Comparison of ENCODE assay signal across 8 cellular contexts in genomic region chr5:392431-392988, GRCh38. TPM values are rescaled to one million over a fixed set of nuclear protein-coding genes. Genes with fewer than 3 reads are reported as not detected.
DNase-seq lines count a peak whose midpoint lies in the region; ATAC-seq, FAIRE-seq and TF ChIP-seq lines count a peak whose summit lies in the region.

No MANE protein-coding gene starts in this region.

- WGBS in A549 (ENCODE audit: missing lambda C conversion rate): 66% methylated on average over 29 of the region's 30 CpGs

- H3K4me2 ChIP-seq in A549: peak overlapping the region; percentile 41

- peak; percentile 50 to 54; a peak in 4 of 6 replicates for ATAC-seq in A549
- peak; percentile 70 for ATAC-seq in HG03280 (IDR thresholded peaks at IDR 0.05; ENCODE audit: unreplicated experiment)

- CTCF ChIA-PET in A549 (lab: Yijun Ruan, JAX): interaction anchor here (0.6 to 1.3 kb wide), 4 partner anchors 13 to 458 kb away, joined by 3 to 4 read pairs (median 3); no protein-coding TSS in a partner anchor

- DNase-seq in A549 (ENCODE audit: low read depth in 1 of 2, low spot score in 1 of 2): peak in 1 of 2 experiments; percentile 63
- DNase-seq in GM19238 (ENCODE audit: insufficient read length, low spot score): peak; percentile 78
- peak; percentile 28 for DNase-seq in T-helper 9 cell
- DNase-seq in central memory CD4-positive, alpha-beta T cell: peak; percentile 49
- DNase-seq in stimulated activated CD4-positive, alpha-beta T cell treated with anti-CD3 and anti-CD28 coated beads, Interleukin-2, amount 100 ng/mL, for 24 hours: peak; percentile 85 to 86
- DNase-seq in midbrain (lab: John Stamatoyannopoulos, UW): no peak
- no peak for DNase-seq in hypothalamus (lab: John Stamatoyannopoulos, UW)

- TF ChIP-seq CTCF in A549 (IDR thresholded peaks at IDR 0.05): no peak

- TF ChIP-seq EP300 in A549 (IDR thresholded peaks at IDR 0.05): no peak

- H3K27ac ChIP-seq in A549: peak overlapping the region; percentile 2 to 68; a peak in 4 of 6 replicates

- H3K4me1 ChIP-seq in A549: peaks cover 23% of the 10 kb centered on the region

- no peak for FAIRE-seq in A549 (lab: Jason Lieb, UNC)

- no peaks in the 10 kb centered on the region for H3K9me3 ChIP-seq in A549

- TF ChIP-seq POLR2A in A549 (IDR thresholded peaks at IDR 0.05; ENCODE audit: low read length): no peak

- TF ChIP-seq RAD21 in A549 (conservative IDR thresholded peaks at IDR 0.05 in 1 of 2, IDR thresholded peaks at IDR 0.05 in 1 of 2): no peak

- POLR2A ChIA-PET in A549 (lab: Yijun Ruan, JAX): no interaction called here

- no peak overlapping the region for H3K4me3 ChIP-seq in A549

TF ChIP-seq in A549, 52 proteins besides CTCF, POLR2A, EP300 and RAD21:
- TF ChIP-seq JUN (IDR thresholded peaks at IDR 0.05): no peak
- TF ChIP-seq BHLHE40 (IDR thresholded peaks at IDR 0.05; ENCODE audit: low read depth, low read length): no peak
- no peak for TF ChIP-seq GATA3 (IDR thresholded peaks at IDR 0.05; ENCODE audit: borderline replicate concordance)
- no peak for TF ChIP-seq RCOR1 (IDR thresholded peaks at IDR 0.05; ENCODE audit: low read depth, low read length)
- no peak for TF ChIP-seq ZSCAN20 (CRISPR knock-in tag; IDR thresholded peaks at IDR 0.05)
- TF ChIP-seq, protein P1, sequence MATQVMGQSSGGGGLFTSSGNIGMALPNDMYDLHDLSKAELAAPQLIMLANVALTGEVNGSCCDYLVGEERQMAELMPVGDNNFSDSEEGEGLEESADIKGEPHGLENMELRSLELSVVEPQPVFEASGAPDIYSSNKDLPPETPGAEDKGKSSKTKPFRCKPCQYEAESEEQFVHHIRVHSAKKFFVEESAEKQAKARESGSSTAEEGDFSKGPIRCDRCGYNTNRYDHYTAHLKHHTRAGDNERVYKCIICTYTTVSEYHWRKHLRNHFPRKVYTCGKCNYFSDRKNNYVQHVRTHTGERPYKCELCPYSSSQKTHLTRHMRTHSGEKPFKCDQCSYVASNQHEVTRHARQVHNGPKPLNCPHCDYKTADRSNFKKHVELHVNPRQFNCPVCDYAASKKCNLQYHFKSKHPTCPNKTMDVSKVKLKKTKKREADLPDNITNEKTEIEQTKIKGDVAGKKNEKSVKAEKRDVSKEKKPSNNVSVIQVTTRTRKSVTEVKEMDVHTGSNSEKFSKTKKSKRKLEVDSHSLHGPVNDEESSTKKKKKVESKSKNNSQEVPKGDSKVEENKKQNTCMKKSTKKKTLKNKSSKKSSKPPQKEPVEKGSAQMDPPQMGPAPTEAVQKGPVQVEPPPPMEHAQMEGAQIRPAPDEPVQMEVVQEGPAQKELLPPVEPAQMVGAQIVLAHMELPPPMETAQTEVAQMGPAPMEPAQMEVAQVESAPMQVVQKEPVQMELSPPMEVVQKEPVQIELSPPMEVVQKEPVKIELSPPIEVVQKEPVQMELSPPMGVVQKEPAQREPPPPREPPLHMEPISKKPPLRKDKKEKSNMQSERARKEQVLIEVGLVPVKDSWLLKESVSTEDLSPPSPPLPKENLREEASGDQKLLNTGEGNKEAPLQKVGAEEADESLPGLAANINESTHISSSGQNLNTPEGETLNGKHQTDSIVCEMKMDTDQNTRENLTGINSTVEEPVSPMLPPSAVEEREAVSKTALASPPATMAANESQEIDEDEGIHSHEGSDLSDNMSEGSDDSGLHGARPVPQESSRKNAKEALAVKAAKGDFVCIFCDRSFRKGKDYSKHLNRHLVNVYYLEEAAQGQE (IDR thresholded peaks at IDR 0.05): no peak
- TF ChIP-seq FOSL2 (IDR thresholded peaks at IDR 0.05): no peak
- no peak for TF ChIP-seq FOSL2 (CRISPR knock-in tag; IDR thresholded peaks at IDR 0.05)
- no peak for TF ChIP-seq ZNF302 (CRISPR knock-in tag; IDR thresholded peaks at IDR 0.05)
- TF ChIP-seq RARB (CRISPR knock-in tag; IDR thresholded peaks at IDR 0.05): no peak
- TF ChIP-seq USF2 (IDR thresholded peaks at IDR 0.05): no peak
- no peak for TF ChIP-seq MAFK (IDR thresholded peaks at IDR 0.05; ENCODE audit: partially characterized antibody)
- no peak for TF ChIP-seq E2F6 (IDR thresholded peaks at IDR 0.05; ENCODE audit: borderline replicate concordance, low read depth)
- no peak for TF ChIP-seq KDM1A (IDR thresholded peaks at IDR 0.05; ENCODE audit: low read depth)
- TF ChIP-seq EHMT2 (IDR thresholded peaks at IDR 0.05; ENCODE audit: low read depth): no peak
- TF ChIP-seq HEYL (CRISPR knock-in tag; IDR thresholded peaks at IDR 0.05): no peak
- no peak for TF ChIP-seq CBX2 (IDR thresholded peaks at IDR 0.05; ENCODE audit: borderline replicate concordance, low read depth)
- TF ChIP-seq HES2 (IDR thresholded peaks at IDR 0.05): no peak
- TF ChIP-seq EHF (CRISPR knock-in tag; IDR thresholded peaks at IDR 0.05): no peak

RNA-seq across cellular contexts. Expression of gene EXOC3, which starts 50.5 kb away (rescaled TPM):
- polyA plus RNA-seq in A549 (2011; rRNA removed): 20.0 and 25.1 TPM in 2 replicates
- polyA plus RNA-seq in A549 (2012; cell fraction: cytosol; rRNA removed): 18.4 and 20.4 TPM in 2 replicates
- polyA plus RNA-seq in A549 (2012; cell fraction: nucleus; rRNA removed): 53.4 and 60.7 TPM in 2 replicates
- 33.6 to 36.2 TPM (median 34.0 TPM) in 3 replicates for polyA plus RNA-seq in A549 (2017; fragmentation: RNase III; extraction: RNeasy Plus Mini Kit Qiagen cat#74134 plus additional on column Dnase treatment)
- 23.6 and 25.2 TPM in 2 replicates for polyA minus RNA-seq in A549 (2011; rRNA and poly(A)+ RNA removed)

Comparison
In these comparisons a context has a peak if more than half of its experiments do, and no peak if none do; other contexts are left out.
1. DNase-seq: peak in GM19238 (single experiment), T-helper 9 cell (single experiment), central memory CD4-positive, alpha-beta T cell (single experiment) and stimulated activated CD4-positive, alpha-beta T cell treated with anti-CD3 and anti-CD28 coated beads, Interleukin-2, amount 100 ng/mL, for 24 hours (2 of 2); none in midbrain (single experiment) and hypothalamus (0 of 51).